Comparison of ENCODE assay signal across 10 cellular contexts in the genomic region with DNA sequence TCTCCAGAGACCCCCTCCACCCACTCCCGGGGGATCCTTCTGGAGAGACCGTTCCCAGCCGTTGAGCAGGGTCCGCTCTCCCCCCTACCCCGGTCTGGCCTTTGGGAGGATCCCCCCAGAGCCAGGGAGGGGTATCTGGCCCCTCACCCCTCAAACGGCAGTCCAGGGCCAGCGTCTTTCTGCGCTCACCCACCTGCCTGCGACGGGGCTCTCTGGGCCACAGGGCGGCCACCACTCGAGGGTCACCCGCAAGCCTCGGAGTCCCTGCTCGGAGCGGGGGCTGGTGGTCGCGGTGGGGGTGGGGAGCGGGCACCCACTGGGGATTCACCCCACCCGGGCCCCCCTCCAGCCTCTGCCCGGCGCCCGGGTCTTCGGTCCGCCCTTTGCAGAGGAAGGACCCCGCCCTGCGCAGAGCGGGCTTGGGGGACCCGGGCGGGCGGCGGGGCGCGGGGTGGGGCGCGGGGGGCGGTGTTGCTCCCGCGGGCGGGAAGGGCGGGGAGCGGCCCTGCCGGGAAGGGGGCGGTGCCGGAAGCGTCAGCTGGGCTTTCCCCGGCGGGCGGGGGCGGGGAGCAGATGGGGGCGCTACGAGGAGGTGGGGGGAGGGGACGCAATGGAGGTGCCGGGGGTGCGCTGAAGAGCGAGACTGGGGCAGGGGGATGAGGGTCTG. TPM values are rescaled to one million over a fixed set of nuclear protein-coding genes. Genes with fewer than 3 reads are reported as not detected.
A peak's percentile ranks its signal among the peaks of the same experiment; 100 is the strongest.
DNase-seq lines count a peak whose midpoint lies in the region; ATAC-seq and TF ChIP-seq lines count a peak whose summit lies in the region.
"Had no signal": no experiment of that assay in that cellular context is flagged by ENCODE, and none has a peak within 500 bp of the region (broad histone marks: within the 10 kb centered on the region; RNA-seq: fewer than 3 reads in every experiment).

No MANE protein-coding gene starts in this region.

- WGBS in hepatocyte (ENCODE audit: low lambda C conversion rate, missing lambda C conversion rate), result 44% methylated on average over 17 of the region's 56 CpGs
- 2 to 10% (median 3%) methylated on average over 6 to 56 of the region's 56 CpGs for WGBS in spleen, 5 donors

- H3K9me3 ChIP-seq in SU-DHL-6 (ENCODE audit: insufficient read depth, low read length) (no peaks in the 10 kb centered on the region), hepatocyte (ENCODE audit: low read depth) (no peaks in the 10 kb centered on the region), spleen (no peaks in the 10 kb centered on the region)

- peak overlapping the region; percentile 52 for H3K4me3 Mint-ChIP-seq in activated naive CD8-positive, alpha-beta T cell treated with anti-CD3 and anti-CD28 coated beads, Interleukin-2, amount 50 U/mL, for 24 hours
- H3K4me3 Mint-ChIP-seq: neural crest cell had no signal

- H3K4me1 ChIP-seq in hepatocyte (ENCODE audit: insufficient read depth), result peaks cover 24% of the 10 kb centered on the region
- H3K4me1 ChIP-seq in spleen, result peaks cover 55 to 95% (median 84%) of the 10 kb centered on the region in 6 donors

- H3K27ac Mint-ChIP-seq in activated naive CD8-positive, alpha-beta T cell treated with anti-CD3 and anti-CD28 coated beads, Interleukin-2, amount 50 U/mL, for 24 hours, result no peak overlapping the region

- H3K9me2 ChIP-seq in SU-DHL-6 (replicated peaks; ENCODE audit: insufficient read depth, low read length) (no peaks in the 10 kb centered on the region), hepatocyte (replicated peaks; ENCODE audit: insufficient read depth) (no peaks in the 10 kb centered on the region)

- no peaks in the 10 kb centered on the region for H3K27me3 Mint-ChIP-seq in activated naive CD8-positive, alpha-beta T cell treated with anti-CD3 and anti-CD28 coated beads, Interleukin-2, amount 50 U/mL, for 24 hours

- TF ChIP-seq CTCF in SU-DHL-6 (IDR thresholded peaks at IDR 0.05; ENCODE audit: insufficient read depth, low read length, poor library complexity, severe bottlenecking), result no peak
- no peak for TF ChIP-seq CTCF in hepatocyte (IDR thresholded peaks at IDR 0.05; ENCODE audit: poor library complexity)
- no peak for TF ChIP-seq CTCF in spleen (IDR thresholded peaks at IDR 0.05 in 8 of 11, conservative IDR thresholded peaks at IDR 0.05 in 3 of 11)

- H4K20me1 ChIP-seq in SU-DHL-6 (ENCODE audit: low read depth, low read length) (no peaks in the 10 kb centered on the region), hepatocyte (ENCODE audit: insufficient read depth, poor library complexity, severe bottlenecking) (no peaks in the 10 kb centered on the region)

- DNase-seq in DMS53 (lab: John Stamatoyannopoulos, UW) (peak; percentile 76), DMS53 treated with DMSO at 0.1 percent for 48 hours (lab: John Stamatoyannopoulos, UW; ENCODE audit: unreplicated experiment) (no peak), hepatocyte (ENCODE audit: low spot score) (peak; percentile 91), spleen (peak; percentile 98), NCI-H526 treated with DMSO at 0.1 percent for 48 hours (lab: John Stamatoyannopoulos, UW) (no peak)
- DNase-seq in activated naive CD8-positive, alpha-beta T cell treated with anti-CD3 and anti-CD28 coated beads, Interleukin-2, amount 50 U/mL, for 24 hours, result peak; percentile 93

- intact Hi-C loops in spleen (cut with DNase I; ENCODE audit: low total_unique reads), result loop anchor here (5.0 kb wide), 2 partner anchors 37 to 57 kb away; no protein-coding TSS in a partner anchor

- H3K79me2 ChIP-seq in SU-DHL-6 (ENCODE audit: insufficient read depth, low read length) (no peaks in the 10 kb centered on the region), hepatocyte (no peaks in the 10 kb centered on the region)

- no peak overlapping the region for H3K4me3 ChIP-seq in SU-DHL-6 (ENCODE audit: insufficient read depth, low read length, poor library complexity, severe bottlenecking)
- H3K4me3 ChIP-seq in hepatocyte, result no peak overlapping the region
- H3K4me3 ChIP-seq in spleen, result peak overlapping the region; percentile 38 to 81 (median 46)

- no peak overlapping the region; the same call in 1 of the 2 replicates for H3K9ac ChIP-seq in SU-DHL-6 (ENCODE audit: low read length)

- no peak for TF ChIP-seq POLR2A in spleen (IDR thresholded peaks at IDR 0.05)

- no peak overlapping the region for H2AFZ ChIP-seq in SU-DHL-6 (ENCODE audit: low read depth, low read length, severe bottlenecking)
- H2AFZ ChIP-seq in hepatocyte, result no peak overlapping the region

- H3K4me1 Mint-ChIP-seq in activated naive CD8-positive, alpha-beta T cell treated with anti-CD3 and anti-CD28 coated beads, Interleukin-2, amount 50 U/mL, for 24 hours, result peaks cover 46% of the 10 kb centered on the region

- H3K27me3 ChIP-seq in SU-DHL-6 (ENCODE audit: low read length), result no peaks in the 10 kb centered on the region
- no peaks in the 10 kb centered on the region for H3K27me3 ChIP-seq in hepatocyte
- no peaks in the 10 kb centered on the region for H3K27me3 ChIP-seq in spleen (replicated peaks in 1 of 7)

- H3K36me3 Mint-ChIP-seq in activated naive CD8-positive, alpha-beta T cell treated with anti-CD3 and anti-CD28 coated beads, Interleukin-2, amount 50 U/mL, for 24 hours (ENCODE audit: low read depth), result no peaks in the 10 kb centered on the region

- ATAC-seq in activated naive CD8-positive, alpha-beta T cell treated with anti-CD3 and anti-CD28 coated beads, Interleukin-2, amount 50 U/mL, for 24 hours, result peak; percentile 2
- ATAC-seq in HG03175 (IDR thresholded peaks at IDR 0.05; ENCODE audit: unreplicated experiment), result no peak

- H3K4me2 ChIP-seq in SU-DHL-6 (ENCODE audit: low read depth, low read length, poor library complexity, severe bottlenecking), result peak overlapping the region; percentile 21
- peak overlapping the region; percentile 68 for H3K4me2 ChIP-seq in hepatocyte

- H3K36me3 ChIP-seq in SU-DHL-6 (ENCODE audit: low read length) (no peaks in the 10 kb centered on the region), hepatocyte (replicated peaks; ENCODE audit: insufficient read depth, low read depth) (no peaks in the 10 kb centered on the region), spleen (no peaks in the 10 kb centered on the region)

- H3F3A ChIP-seq in SU-DHL-6 (ENCODE audit: insufficient read depth), result 0 out of 2 replicates have a peak, but pooled peaks cover 5% of the 10 kb centered on the region

- H3K27ac ChIP-seq in SU-DHL-6 (ENCODE audit: low read depth, low read length) (no peak overlapping the region), hepatocyte (peak overlapping the region; percentile 89), spleen (peak overlapping the region; percentile 90 to 100 (median 97))
- H3K27ac ChIP-seq: C4-2B had no signal

- no peaks in the 10 kb centered on the region for H3K9me3 Mint-ChIP-seq in activated naive CD8-positive, alpha-beta T cell treated with anti-CD3 and anti-CD28 coated beads, Interleukin-2, amount 50 U/mL, for 24 hours
- H3K9me3 Mint-ChIP-seq: neural crest cell had no signal

RNA-seq across cellular contexts. Expression of gene CRELD2, which starts 16.6 kb away (rescaled TPM):
- total RNA-seq in hepatocyte (61.9 and 79.7 TPM in 2 replicates), spleen (10 to 100 TPM; 23.2 to 46.3 (median 38.1) TPM)
- polyA plus RNA-seq in hepatocyte (129 and 151 TPM in 2 replicates), spleen (10 to 100 TPM; 16.2 to 26.3 (median 18.3) TPM)

RNA-seq across cellular contexts. Expression of gene ALG12, which starts 16.8 kb away (rescaled TPM):
- total RNA-seq in hepatocyte, result 22.4 and 30.8 TPM in 2 replicates
- polyA plus RNA-seq in hepatocyte, result 62.6 and 69.6 TPM in 2 replicates
- total RNA-seq in spleen, result 10 to 100 TPM; 10.2 to 20.1 (median 13.3) TPM
- 1 to 10 TPM; 5.7 to 7.1 (median 5.9) TPM for polyA plus RNA-seq in spleen

RNA-seq across cellular contexts. Expression of gene PIM3, which starts 25.5 kb away (rescaled TPM):
- total RNA-seq in hepatocyte, result 71.8 and 81.1 TPM in 2 replicates
- 131 and 138 TPM in 2 replicates for polyA plus RNA-seq in hepatocyte
- 100 to 1,000 TPM in 5 of 7 donors, 10 to 100 TPM in 2; 72.1 to 134 (median 109) TPM for total RNA-seq in spleen
- polyA plus RNA-seq in spleen, result 10 to 100 TPM; 49.5 to 84.4 (median 52.0) TPM

Comparison
In these comparisons a context has a peak if more than half of its experiments do, and no peak if none do; other contexts are left out.
1. DNase-seq: peak in DMS53 (single experiment), activated naive CD8-positive, alpha-beta T cell treated with anti-CD3 and anti-CD28 coated beads, Interleukin-2, amount 50 U/mL, for 24 hours (single experiment), hepatocyte (single experiment) and spleen (single experiment); none in DMS53 treated with DMSO at 0.1 percent for 48 hours (single experiment) and NCI-H526 treated with DMSO at 0.1 percent for 48 hours (single experiment).
2. H3K4me3 ChIP-seq: peak in spleen (8 of 8); none in SU-DHL-6 (single experiment) and hepatocyte (single experiment).